In the genomic region with DNA sequence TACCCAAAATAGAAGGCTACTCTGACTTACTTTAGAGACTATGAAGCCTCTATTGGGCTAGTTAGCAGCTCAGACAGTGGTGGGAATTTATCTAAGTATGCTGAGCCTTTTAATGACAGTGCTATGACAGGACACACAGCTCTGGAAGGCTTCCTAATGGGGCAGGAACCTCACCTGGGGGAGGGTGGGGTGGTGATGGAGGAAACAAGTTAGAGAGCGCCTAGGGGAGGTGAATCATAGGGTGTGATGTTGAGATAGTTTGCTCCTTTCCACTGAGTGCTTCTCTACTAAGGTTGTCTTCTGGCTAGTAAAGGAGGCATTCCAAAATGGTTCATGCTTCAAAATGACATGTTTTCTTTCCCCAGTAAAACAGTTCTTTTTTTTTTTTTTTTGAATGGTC, we compare ENCODE assay signal across 19 cellular contexts. TPM values are rescaled to one million over a fixed set of nuclear protein-coding genes. Genes with fewer than 3 reads are reported as not detected.
DNase-seq lines count a peak whose midpoint lies in the region; ATAC-seq, FAIRE-seq and TF ChIP-seq lines count a peak whose summit lies in the region.
"Had no signal": no experiment of that assay in that cellular context is flagged by ENCODE, and none has a peak within 500 bp of the region (broad histone marks: within the 10 kb centered on the region; RNA-seq: fewer than 3 reads in every experiment).

No MANE protein-coding gene starts in this region.

- H3K4me3 ChIP-seq in A549, result no peak overlapping the region
- H3K4me3 ChIP-seq in PC-9, result no peak overlapping the region
- H3K4me3 ChIP-seq in epithelial cell of esophagus (ENCODE audit: low read length), result no peak overlapping the region
- no peak overlapping the region for H3K4me3 ChIP-seq in mucosa of descending colon
- H3K4me3 ChIP-seq in MM.1S (ENCODE audit: low read length), result no peak overlapping the region
- H3K4me3 ChIP-seq: SK-N-MC had no signal

- no TSS peak for BruUV-seq in PC-9 (replicated peaks; lab: Mats Ljungman, UMichigan)

- H3K4me2 ChIP-seq in A549 (no peak overlapping the region), PC-9 (no peak overlapping the region), MM.1S (ENCODE audit: low read depth, low read length) (no peak overlapping the region)

- FAIRE-seq in A549 (lab: Jason Lieb, UNC), result no peak
- FAIRE-seq: GM12892 had no signal

- no peaks in the 10 kb centered on the region for H3K36me3 ChIP-seq in PC-9 (ENCODE audit: low read depth)
- H3K36me3 ChIP-seq in mucosa of descending colon (ENCODE audit: low read depth), result no peaks in the 10 kb centered on the region
- no peaks in the 10 kb centered on the region for H3K36me3 ChIP-seq in MM.1S (replicated peaks; ENCODE audit: insufficient read depth, low read length)

- no peak overlapping the region for H3K9ac ChIP-seq in MM.1S (ENCODE audit: low read length)

- H3F3A ChIP-seq in PC-9 (ENCODE audit: insufficient read depth, low read depth) (no peaks in the 10 kb centered on the region), MM.1S (ENCODE audit: insufficient read depth, low read length) (no peaks in the 10 kb centered on the region)

- 72% methylated on average over 1 of the region's 1 CpG for WGBS in A549 (ENCODE audit: missing lambda C conversion rate)

- CTCF ChIA-PET in A549 (lab: Yijun Ruan, JAX), result interaction anchor here (0.7 kb wide), 1 partner anchor 58 kb away, joined by 3 read pairs; no protein-coding TSS in a partner anchor
- CTCF ChIA-PET in PC-9 (lab: Charles Lee), result no interaction called here

- ATAC-seq in A549 (peak; percentile 21 to 34; a peak in 2 of 6 replicates), mucosa of descending colon (peak; percentile 54)

- POLR2A ChIA-PET in A549 (lab: Yijun Ruan, JAX) (interaction anchor here (0.7 kb wide), 1 partner anchor 286 kb away, joined by 8 read pairs; no protein-coding TSS in a partner anchor), PC-9 (lab: Charles Lee; ENCODE audit: unreplicated experiment) (no interaction called here)

- in situ Hi-C loops in GM13977 (cut with MboI; ENCODE audit: low pct_unique_long_range_greater_than_20kb, low sequenced_read_pairs, unreplicated experiment), result no loop called here

- TF ChIP-seq CTCF in A549 (IDR thresholded peaks at IDR 0.05) (no peak), PC-9 (conservative IDR thresholded peaks at IDR 0.05) (no peak), epithelial cell of esophagus (IDR thresholded peaks at IDR 0.05; ENCODE audit: insufficient read depth, low read depth, low read length, missing control alignments) (no peak), mucosa of descending colon (IDR thresholded peaks at IDR 0.05) (no peak), MM.1S (IDR thresholded peaks at IDR 0.05; ENCODE audit: low read length) (no peak), GM13977 (IDR thresholded peaks at IDR 0.05; ENCODE audit: extremely low read depth, insufficient read depth, missing control alignments) (no peak)

- H3K9me3 ChIP-seq in A549, result 0 out of 3 replicates have a peak, but pooled peaks cover 4% of the 10 kb centered on the region
- no peaks in the 10 kb centered on the region for H3K9me3 ChIP-seq in PC-9 (ENCODE audit: insufficient read depth, low read depth)
- no peaks in the 10 kb centered on the region for H3K9me3 ChIP-seq in mucosa of descending colon
- no peaks in the 10 kb centered on the region for H3K9me3 ChIP-seq in MM.1S (replicated peaks; ENCODE audit: insufficient read depth, low read length)

- H3K27me3 ChIP-seq in PC-9 (ENCODE audit: insufficient read depth, low read depth), result no peaks in the 10 kb centered on the region
- no peaks in the 10 kb centered on the region for H3K27me3 ChIP-seq in MM.1S (replicated peaks; ENCODE audit: insufficient read depth, low read length)

- H3K9me2 ChIP-seq in PC-9 (ENCODE audit: insufficient read depth) (no peaks in the 10 kb centered on the region), MM.1S (replicated peaks; ENCODE audit: insufficient read depth, low read length) (no peaks in the 10 kb centered on the region)

- H4K20me1 ChIP-seq in PC-9 (ENCODE audit: insufficient read depth) (no peaks in the 10 kb centered on the region), MM.1S (ENCODE audit: insufficient read depth, low read length) (no peaks in the 10 kb centered on the region)

- intact Hi-C loops in PC-9 (cut with micrococcal nuclease; ENCODE audit: unreplicated experiment) (no loop called here), mucosa of descending colon (cut with DNase I, micrococcal nuclease) (no loop called here)

- no peaks in the 10 kb centered on the region; the same call in 1 of the 2 replicates for H3K79me2 ChIP-seq in PC-9 (ENCODE audit: low read depth)
- H3K79me2 ChIP-seq in MM.1S (ENCODE audit: low read length), result no peaks in the 10 kb centered on the region

- H2AFZ ChIP-seq in PC-9 (no peak overlapping the region), MM.1S (ENCODE audit: low read length) (no peak overlapping the region)

- peaks cover 12% of the 10 kb centered on the region; the same call in 2 of the 3 replicates for H3K4me1 ChIP-seq in A549
- no peaks in the 10 kb centered on the region; the same call in 1 of the 2 replicates for H3K4me1 ChIP-seq in PC-9 (replicated peaks; ENCODE audit: insufficient read depth)
- no peaks in the 10 kb centered on the region for H3K4me1 ChIP-seq in mucosa of descending colon (ENCODE audit: low read depth)
- no peaks in the 10 kb centered on the region for H3K4me1 ChIP-seq in MM.1S (ENCODE audit: low read length)

- TF ChIP-seq EP300 in A549 (IDR thresholded peaks at IDR 0.05), result no peak

- TF ChIP-seq POLR2A in A549 (IDR thresholded peaks at IDR 0.05; ENCODE audit: low read length), result no peak

- no peak for TF ChIP-seq RAD21 in A549 (conservative IDR thresholded peaks at IDR 0.05 in 1 of 2, IDR thresholded peaks at IDR 0.05 in 1 of 2)

- H3K27ac ChIP-seq in A549 (no peak overlapping the region), PC-9 (no peak overlapping the region), MM.1S (ENCODE audit: low read length) (no peak overlapping the region)
- H3K27ac ChIP-seq: C4-2B, SK-N-MC had no signal

- DNase-seq in A549 (ENCODE audit: low read depth in 1 of 2, low spot score in 1 of 2) (no peak), PC-9 (peak; percentile 40 to 54), epithelial cell of esophagus (ENCODE audit: low read depth) (peak; percentile 87), mucosa of descending colon (no peak), anterior cingulate cortex (lab: John Stamatoyannopoulos, UW) (no peak), MM.1S (no peak), NCI-H2081 (lab: John Stamatoyannopoulos, UW) (no peak), GM13977 (ENCODE audit: low spot score) (no peak)
- DNase-seq: DMS153, IMR-90, MV-4-11, NCI-H1417, NCI-H187 treated with DMSO at 0.1 percent for 48 hours, NCI-H446, NCI-H82, Right ventricle myocardium superior had no signal

TF ChIP-seq in A549, 52 proteins besides CTCF, POLR2A, EP300 and RAD21:
- TF ChIP-seq PHF8 (IDR thresholded peaks at IDR 0.05; ENCODE audit: borderline replicate concordance, low read depth), result no peak
- TF ChIP-seq MYC (IDR thresholded peaks at IDR 0.05; ENCODE audit: borderline replicate concordance, low read length), result no peak
- no peak for TF ChIP-seq MAFK (IDR thresholded peaks at IDR 0.05; ENCODE audit: partially characterized antibody)
- TF ChIP-seq KDM5A (IDR thresholded peaks at IDR 0.05), result no peak
- TF ChIP-seq, protein P1, sequence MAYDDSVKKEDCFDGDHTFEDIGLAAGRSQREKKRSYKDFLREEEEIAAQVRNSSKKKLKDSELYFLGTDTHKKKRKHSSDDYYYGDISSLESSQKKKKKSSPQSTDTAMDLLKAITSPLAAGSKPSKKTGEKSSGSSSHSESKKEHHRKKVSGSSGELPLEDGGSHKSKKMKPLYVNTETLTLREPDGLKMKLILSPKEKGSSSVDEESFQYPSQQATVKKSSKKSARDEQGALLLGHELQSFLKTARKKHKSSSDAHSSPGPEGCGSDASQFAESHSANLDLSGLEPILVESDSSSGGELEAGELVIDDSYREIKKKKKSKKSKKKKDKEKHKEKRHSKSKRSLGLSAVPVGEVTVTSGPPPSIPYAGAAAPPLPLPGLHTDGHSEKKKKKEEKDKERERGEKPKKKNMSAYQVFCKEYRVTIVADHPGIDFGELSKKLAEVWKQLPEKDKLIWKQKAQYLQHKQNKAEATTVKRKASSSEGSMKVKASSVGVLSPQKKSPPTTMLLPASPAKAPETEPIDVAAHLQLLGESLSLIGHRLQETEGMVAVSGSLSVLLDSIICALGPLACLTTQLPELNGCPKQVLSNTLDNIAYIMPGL (CRISPR knock-in tag; IDR thresholded peaks at IDR 0.05; ENCODE audit: borderline replicate concordance), result no peak
- TF ChIP-seq RNF2 (IDR thresholded peaks at IDR 0.05; ENCODE audit: borderline replicate concordance, low read depth), result no peak
- TF ChIP-seq KDM1A (IDR thresholded peaks at IDR 0.05; ENCODE audit: low read depth), result no peak
- TF ChIP-seq ZFP36 (IDR thresholded peaks at IDR 0.05; ENCODE audit: borderline replicate concordance, partially characterized antibody), result no peak
- TF ChIP-seq CBX8 (IDR thresholded peaks at IDR 0.05), result no peak
- TF ChIP-seq FOXS1 (CRISPR knock-in tag; IDR thresholded peaks at IDR 0.05), result no peak
- TF ChIP-seq RFX5 (IDR thresholded peaks at IDR 0.05), result no peak
- no peak for TF ChIP-seq JUNB (IDR thresholded peaks at IDR 0.05)
- no peak for TF ChIP-seq EHF (CRISPR knock-in tag; IDR thresholded peaks at IDR 0.05)
- TF ChIP-seq SMC3 (IDR thresholded peaks at IDR 0.05), result no peak

RNA-seq across cellular contexts. Expression of gene PPP1R9A, which starts 42.1 kb away (rescaled TPM):
- polyA plus RNA-seq in A549 (2011; rRNA removed) (15.5 and 18.7 TPM in 2 replicates), A549 (2017; fragmentation: RNase III; extraction: RNeasy Plus Mini Kit Qiagen cat#74134 plus additional on column Dnase treatment) (4.9 to 5.8 TPM (median 5.0 TPM) in 3 replicates)
- 1.0 TPM in 2 replicates for polyA plus RNA-seq in A549 (2012; cell fraction: cytosol; rRNA removed)
- polyA plus RNA-seq in A549 (2012; cell fraction: nucleus; rRNA removed), result 3.5 and 4.8 TPM in 2 replicates
- 25.0 TPM in 2 replicates for polyA minus RNA-seq in A549 (2011; rRNA and poly(A)+ RNA removed)
- total RNA-seq in PC-9 (2021) (11.5 and 11.9 TPM in 2 replicates), mucosa of descending colon (10 to 100 TPM; 17.8 to 48.9 (median 30.8) TPM)
- total RNA-seq: IMR-90 had no signal
- polyA plus RNA-seq: IMR-90 had no signal

Comparison
In these comparisons a context has a peak if more than half of its experiments do, and no peak if none do; other contexts are left out.
1. DNase-seq: peak in PC-9 (2 of 2) and epithelial cell of esophagus (single experiment); none in A549 (0 of 2), mucosa of descending colon (0 of 3), anterior cingulate cortex (0 of 58), MM.1S (single experiment), NCI-H2081 (0 of 2) and GM13977 (single experiment).